In the genomic region with DNA sequence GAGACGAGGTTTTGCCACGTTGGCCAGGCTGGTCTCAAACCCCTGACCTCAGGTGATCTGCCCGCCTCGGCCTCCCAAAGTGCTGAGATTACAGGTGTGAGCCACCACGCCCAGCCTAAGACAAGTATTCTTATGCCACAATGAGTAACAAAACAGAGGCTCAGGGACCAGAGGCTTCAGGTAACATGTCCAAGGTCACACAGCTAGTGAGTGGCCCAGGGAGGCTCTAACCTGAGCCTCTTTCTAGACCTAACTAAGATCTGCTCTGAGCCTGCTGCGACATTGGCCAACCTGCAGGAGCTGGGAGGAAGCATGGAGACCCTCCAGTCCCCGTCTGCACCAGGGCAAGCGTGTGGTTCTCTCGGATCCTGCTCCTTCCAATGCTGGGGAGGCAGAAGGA, we compare ENCODE assay signal across 15 cellular contexts.
DNase-seq lines count a peak whose midpoint lies in the region; ATAC-seq and TF ChIP-seq lines count a peak whose summit lies in the region.
"Had no signal": no experiment of that assay in that cellular context is flagged by ENCODE, and none has a peak within 500 bp of the region (broad histone marks: within the 10 kb centered on the region; RNA-seq: fewer than 3 reads in every experiment).

No MANE protein-coding gene starts in this region.

- H3K36me3 ChIP-seq in heart right ventricle = no peaks in the 10 kb centered on the region
- no peaks in the 10 kb centered on the region for H3K36me3 ChIP-seq in iPS-15b (ENCODE audit: control insufficient read depth, insufficient read depth, low read length)
- no peaks in the 10 kb centered on the region for H3K36me3 ChIP-seq in psoas muscle (ENCODE audit: insufficient read depth in 1 of 2, low read depth in 1 of 2)
- H3K36me3 ChIP-seq in vagina = no peaks in the 10 kb centered on the region

- TF ChIP-seq CTCF in heart right ventricle (IDR thresholded peaks at IDR 0.05) = no peak
- no peak for TF ChIP-seq CTCF in psoas muscle (IDR thresholded peaks at IDR 0.05)
- TF ChIP-seq CTCF in vagina (IDR thresholded peaks at IDR 0.05) = no peak

- 93 to 95% methylated on average over 9 of the region's 9 CpGs for WGBS in heart right ventricle, 2 donors
- WGBS in psoas muscle, 3 donors = 83 to 96% (median 95%) methylated on average over 9 of the region's 9 CpGs

- H3K4me3 ChIP-seq in heart right ventricle (no peak overlapping the region), iPS-15b (ENCODE audit: low read depth, low read length) (no peak overlapping the region), psoas muscle (no peak overlapping the region), vagina (no peak overlapping the region)
- H3K4me3 ChIP-seq: tibial nerve had no signal

- peak overlapping the region in 9 of 10 donors; percentile 5 to 76 (median 53) for H3K27ac ChIP-seq in heart right ventricle
- H3K27ac ChIP-seq in psoas muscle = peak overlapping the region; percentile 36
- peak overlapping the region; percentile 81 for H3K27ac ChIP-seq in vagina

- TF ChIP-seq POLR2A in vagina (IDR thresholded peaks at IDR 0.05) = no peak

- peak overlapping the region; percentile 39 for H3K9ac ChIP-seq in iPS-15b (ENCODE audit: low read depth, low read length)

- H3K27me3 ChIP-seq in heart right ventricle (no peaks in the 10 kb centered on the region), iPS-15b (ENCODE audit: control insufficient read depth, insufficient read depth, low read length) (no peaks in the 10 kb centered on the region), psoas muscle (ENCODE audit: insufficient read depth in 3 of 3, low read length in 2 of 3) (no peaks in the 10 kb centered on the region), vagina (no peaks in the 10 kb centered on the region)
- H3K27me3 ChIP-seq: tibial nerve had no signal

- H3K9me3 ChIP-seq in heart right ventricle = no peaks in the 10 kb centered on the region
- H3K9me3 ChIP-seq in iPS-15b (ENCODE audit: control insufficient read depth, insufficient read depth, low read length) = no peaks in the 10 kb centered on the region
- no peaks in the 10 kb centered on the region for H3K9me3 ChIP-seq in psoas muscle
- H3K9me3 ChIP-seq in vagina = no peaks in the 10 kb centered on the region
- H3K9me3 ChIP-seq: tibial nerve had no signal

- peak in 4 of 8 donors; percentile 8 to 31 (median 20) for ATAC-seq in heart right ventricle
- ATAC-seq in left cardiac atrium = no peak
- ATAC-seq in psoas muscle = peak in 1 of 4 donors; percentile 9
- no peak for ATAC-seq in HG03095 (IDR thresholded peaks at IDR 0.05; ENCODE audit: unreplicated experiment)

- no peak for DNase-seq in heart right ventricle
- no peak for DNase-seq in left cardiac atrium
- DNase-seq in psoas muscle = no peak
- DNase-seq in vagina (ENCODE audit: extremely low spot score in 2 of 2) = no peak
- no peak for DNase-seq in activated gamma-delta T cell (lab: John Stamatoyannopoulos, UW)
- no peak for DNase-seq in NCI-H446 (lab: John Stamatoyannopoulos, UW)
- DNase-seq: activated CD4-positive, alpha-beta T cell treated with anti-CD3 and anti-CD28 coated beads, Interleukin-2, amount 50 U/mL, for 48 hours; CD8-positive, alpha-beta memory T cell; NCI-H2081 treated with DMSO at 0.1 percent for 48 hours; NK-92 treated with Interleukin-12 subunit alpha and Interleukin-12 subunit beta, amount 100 ng/mL, for 24 hours; SIG-M5; T1000 had no signal

- intact Hi-C loops in heart right ventricle (cut with DNase I) = no loop called here
- intact Hi-C loops in left cardiac atrium (cut with DNase I) = no loop called here
- intact Hi-C loops in psoas muscle (cut with DNase I) = no loop called here
- intact Hi-C loops in vagina (cut with DNase I) = no loop called here

- H3K4me1 ChIP-seq in heart right ventricle (peaks cover 5 to 65% (median 42%) of the 10 kb centered on the region in 9 donors), iPS-15b (ENCODE audit: control insufficient read depth, insufficient read depth, low read length) (peaks cover 46% of the 10 kb centered on the region), psoas muscle (peaks cover 37% of the 10 kb centered on the region), vagina (peaks cover 57% of the 10 kb centered on the region)
